In genomic region chr10:22320591-22321155, GRCh38 we compare ENCODE assay signal across 1 cellular context.
TF ChIP-seq lines count a peak whose summit lies in the region.

Gene BMI1 (plus strand): TSS chr10:22321099. CDS start chr10:22326450, 5,351 bp downstream.

TF ChIP-seq in HEK293, 187 proteins besides CTCF, POLR2A, EP300 and RAD21 (continued from another document):
- TF ChIP-seq HIC1 (tag by site-specific recombination; IDR thresholded peaks at IDR 0.05): no peak
- TF ChIP-seq ELK4 (IDR thresholded peaks at IDR 0.05; ENCODE audit: borderline replicate concordance, low read depth, low read length): no peak
- no peak for TF ChIP-seq KLF9 (tag by site-specific recombination; IDR thresholded peaks at IDR 0.05; ENCODE audit: low read depth)
- no peak for TF ChIP-seq IKZF3 (tag by site-specific recombination; IDR thresholded peaks at IDR 0.05)
